In the genomic region with DNA sequence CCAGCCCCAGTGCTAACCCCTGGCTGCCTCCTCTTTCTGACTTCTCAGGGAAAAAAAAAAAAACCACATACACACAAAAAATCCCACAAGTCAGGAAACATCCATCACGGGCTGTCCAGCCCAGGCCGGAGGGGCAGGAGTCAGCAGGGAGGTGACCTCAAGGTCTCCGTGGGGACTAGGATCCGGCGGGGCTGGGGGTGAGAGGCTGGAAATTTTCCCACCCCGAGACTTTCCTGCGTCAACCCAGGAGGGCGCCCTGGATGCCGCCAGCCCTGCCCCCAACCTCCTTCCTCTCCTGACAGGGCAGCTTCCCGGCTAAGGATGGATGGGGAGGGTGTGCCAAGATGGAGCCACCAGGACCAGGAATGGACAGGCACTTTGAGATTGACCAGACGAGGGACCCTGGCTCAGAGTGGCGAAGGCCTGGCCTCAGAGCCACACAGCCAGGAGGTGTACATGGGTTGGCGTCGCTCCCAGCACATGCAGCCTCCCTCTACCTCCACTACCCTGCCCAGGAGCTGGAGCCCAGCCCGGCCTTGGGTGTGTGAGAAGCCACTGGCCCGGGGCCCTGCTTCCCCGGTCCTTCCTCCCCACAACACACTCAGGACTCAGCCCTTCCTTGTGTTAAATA, we compare ENCODE assay signal across 19 cellular contexts. TPM values are rescaled to one million over a fixed set of nuclear protein-coding genes. Genes with fewer than 3 reads are reported as not detected.
DNase-seq lines count a peak whose midpoint lies in the region; ATAC-seq and TF ChIP-seq lines count a peak whose summit lies in the region.
"Had no signal": no experiment of that assay in that cellular context is flagged by ENCODE, and none has a peak within 500 bp of the region (broad histone marks: within the 10 kb centered on the region; RNA-seq: fewer than 3 reads in every experiment).

No MANE protein-coding gene starts in this region.

- in situ Hi-C loops in gastrocnemius medialis (cut with MboI; ENCODE audit: low sequenced_read_pairs in 4 of 4) = no loop called here

- H3K4me3 ChIP-seq in breast epithelium (no peak overlapping the region), gastrocnemius medialis (no peak overlapping the region)

- no peaks in the 10 kb centered on the region for H3K36me3 ChIP-seq in breast epithelium
- H3K36me3 ChIP-seq in gastrocnemius medialis = no peaks in the 10 kb centered on the region
- H3K36me3 ChIP-seq: BE2C had no signal

- TF ChIP-seq CTCF in breast epithelium (IDR thresholded peaks at IDR 0.05) (no peak), gastrocnemius medialis (IDR thresholded peaks at IDR 0.05 in 4 of 5, conservative IDR thresholded peaks at IDR 0.05 in 1 of 5) (no peak)

- H3K4me1 ChIP-seq in breast epithelium (no peaks in the 10 kb centered on the region), gastrocnemius medialis (no peaks in the 10 kb centered on the region)
- H3K4me1 ChIP-seq: BE2C had no signal

- H3K27me3 Mint-ChIP-seq in stimulated activated naive CD8-positive, alpha-beta T cell treated with anti-CD3 and anti-CD28 coated beads, Interleukin-15, amount 100 ng/mL, for 72 hours = peaks cover 65% of the 10 kb centered on the region
- peaks cover 34% of the 10 kb centered on the region for H3K27me3 Mint-ChIP-seq in activated T-cell treated with anti-CD3 and anti-CD28 coated beads, Interleukin-2, amount 50 U/mL, for 4 hours (ENCODE audit: low read depth)

- H3K9me3 Mint-ChIP-seq in stimulated activated naive CD8-positive, alpha-beta T cell treated with anti-CD3 and anti-CD28 coated beads, Interleukin-15, amount 100 ng/mL, for 72 hours = no peaks in the 10 kb centered on the region
- no peaks in the 10 kb centered on the region for H3K9me3 Mint-ChIP-seq in activated T-cell treated with anti-CD3 and anti-CD28 coated beads, Interleukin-2, amount 50 U/mL, for 4 hours
- H3K9me3 Mint-ChIP-seq: activated CD4-positive, alpha-beta T cell treated with anti-CD3 and anti-CD28 coated beads, Interleukin-2, amount 10 ng/mL, durations not matched to agents 24 days and 14 days; brain; memory B cell; T-cell had no signal

- H3K9me3 ChIP-seq in breast epithelium (no peaks in the 10 kb centered on the region), gastrocnemius medialis (no peaks in the 10 kb centered on the region)
- H3K9me3 ChIP-seq: BE2C had no signal

- TF ChIP-seq POLR2A in breast epithelium (IDR thresholded peaks at IDR 0.05) (no peak), gastrocnemius medialis (IDR thresholded peaks at IDR 0.05) (no peak)

- H3K27ac Mint-ChIP-seq in stimulated activated naive CD8-positive, alpha-beta T cell treated with anti-CD3 and anti-CD28 coated beads, Interleukin-15, amount 100 ng/mL, for 72 hours = no peak overlapping the region
- H3K27ac Mint-ChIP-seq: activated CD4-positive, alpha-beta T cell treated with anti-CD3 and anti-CD28 coated beads, Interleukin-2, amount 10 ng/mL, durations not matched to agents 24 days and 14 days; brain; memory B cell; T-cell had no signal

- DNase-seq in M059J (ENCODE audit: low read depth) (peak; percentile 82), breast epithelium (ENCODE audit: low spot score in 2 of 2) (peak; percentile 74 to 79), left lobe of liver (ENCODE audit: low spot score) (peak; percentile 61), gastrocnemius medialis (no peak), activated gamma-delta T cell treated with Interleukin-2 at 50 U/mL for 16 hours (no peak)
- no peak for DNase-seq in stimulated activated naive CD8-positive, alpha-beta T cell treated with anti-CD3 and anti-CD28 coated beads, Interleukin-15, amount 100 ng/mL, for 72 hours
- no peak for DNase-seq in activated T-cell treated with anti-CD3 and anti-CD28 coated beads, Interleukin-2, amount 50 U/mL, for 4 hours
- DNase-seq: activated CD4-positive, alpha-beta T cell treated with anti-CD3 and anti-CD28 coated beads, Interleukin-2, amount 10 ng/mL, durations not matched to agents 24 days and 14 days; BE2C; EL; GOT3; NCI-H2171; occipital lobe; stimulated activated naive CD4-positive, alpha-beta T cell; T-cell had no signal

- H3K4me3 Mint-ChIP-seq in stimulated activated naive CD8-positive, alpha-beta T cell treated with anti-CD3 and anti-CD28 coated beads, Interleukin-15, amount 100 ng/mL, for 72 hours = no peak overlapping the region
- no peak overlapping the region for H3K4me3 Mint-ChIP-seq in activated T-cell treated with anti-CD3 and anti-CD28 coated beads, Interleukin-2, amount 50 U/mL, for 4 hours
- H3K4me3 Mint-ChIP-seq: activated CD4-positive, alpha-beta T cell treated with anti-CD3 and anti-CD28 coated beads, Interleukin-2, amount 10 ng/mL, durations not matched to agents 24 days and 14 days; brain; memory B cell; T-cell had no signal

- no peaks in the 10 kb centered on the region for H3K27me3 ChIP-seq in breast epithelium
- H3K27me3 ChIP-seq in gastrocnemius medialis = peaks cover 13 to 19% (median 18%) of the 10 kb centered on the region in 3 donors

- peak overlapping the region; percentile 34 to 54 for H3K27ac ChIP-seq in breast epithelium
- peak overlapping the region; percentile 24 to 64 (median 56) for H3K27ac ChIP-seq in gastrocnemius medialis
- H3K27ac ChIP-seq: HL-60 had no signal

- H3K4me1 Mint-ChIP-seq in stimulated activated naive CD8-positive, alpha-beta T cell treated with anti-CD3 and anti-CD28 coated beads, Interleukin-15, amount 100 ng/mL, for 72 hours = peaks cover 16% of the 10 kb centered on the region
- peaks cover 1% of the 10 kb centered on the region for H3K4me1 Mint-ChIP-seq in activated T-cell treated with anti-CD3 and anti-CD28 coated beads, Interleukin-2, amount 50 U/mL, for 4 hours (ENCODE audit: low read depth)

- peaks cover 1% of the 10 kb centered on the region for H3K36me3 Mint-ChIP-seq in activated T-cell treated with anti-CD3 and anti-CD28 coated beads, Interleukin-2, amount 50 U/mL, for 4 hours (ENCODE audit: insufficient read depth)
- H3K36me3 Mint-ChIP-seq: brain, T-cell had no signal

- ATAC-seq in left lobe of liver (peak; percentile 64), gastrocnemius medialis (peak in 1 of 2 donors; percentile 33), GM18867 (IDR thresholded peaks at IDR 0.05; ENCODE audit: unreplicated experiment) (no peak)
- ATAC-seq in stimulated activated naive CD8-positive, alpha-beta T cell treated with anti-CD3 and anti-CD28 coated beads, Interleukin-15, amount 100 ng/mL, for 72 hours = no peak
- no peak for ATAC-seq in activated T-cell treated with anti-CD3 and anti-CD28 coated beads, Interleukin-2, amount 50 U/mL, for 4 hours
- ATAC-seq: T-cell had no signal

- intact Hi-C loops in breast epithelium (cut with DNase I; ENCODE audit: low total_unique reads) = no loop called here
- intact Hi-C loops in gastrocnemius medialis (cut with DNase I; ENCODE audit: low total_unique reads) = no loop called here

RNA-seq across cellular contexts. Expression of gene BLOC1S3, which starts 33.3 kb away (rescaled TPM):
- total RNA-seq in M059J (2014; rRNA removed; shearing (Covaris generic)) = 2.7 and 7.3 TPM in 2 replicates
- total RNA-seq in breast epithelium (10 to 100 TPM; 10.2 to 13.0 (median 10.6) TPM), left lobe of liver (6.5 TPM), gastrocnemius medialis (10 to 100 TPM in 1 of 4 donors, 1 to 10 TPM in 3; 1.9 to 14.9 (median 5.8) TPM)
- total RNA-seq in activated T-cell treated with anti-CD3 and anti-CD28 coated beads, Interleukin-2, amount 50 U/mL, for 4 hours = 10 to 100 TPM; 12.3 to 15.5 (median 14.5) TPM

RNA-seq across cellular contexts. Expression of gene EXOC3L2, which starts 33.3 kb away (rescaled TPM):
- total RNA-seq in M059J (2014; rRNA removed; shearing (Covaris generic)) = not detected in 2 replicates
- total RNA-seq in breast epithelium (1 to 10 TPM in 1 of 3 donors, under 1 TPM in 2; 0.44 to 2.3 (median 0.64) TPM), left lobe of liver (4.3 TPM), gastrocnemius medialis (under 1 TPM in 2 of 4 donors, not detected in 2; 0.46 to 0.55 TPM)
- not detected for total RNA-seq in activated T-cell treated with anti-CD3 and anti-CD28 coated beads, Interleukin-2, amount 50 U/mL, for 4 hours
- total RNA-seq: activated CD4-positive, alpha-beta T cell treated with anti-CD3 and anti-CD28 coated beads, Interleukin-2, amount 10 ng/mL, durations not matched to agents 24 days and 14 days; occipital lobe; T-cell had no signal

RNA-seq across cellular contexts. Expression of gene TRAPPC6A, which starts 33.8 kb away (rescaled TPM):
- total RNA-seq in M059J (2014; rRNA removed; shearing (Covaris generic)) = 6.2 and 8.2 TPM in 2 replicates
- 10 to 100 TPM; 29.5 to 54.4 (median 34.7) TPM for total RNA-seq in breast epithelium
- total RNA-seq in left lobe of liver = 30.6 TPM
- 10 to 100 TPM; 18.4 to 29.2 (median 24.8) TPM for total RNA-seq in gastrocnemius medialis
- 10 to 100 TPM in 1 of 3 donors, 1 to 10 TPM in 2; 8.5 to 11.5 (median 9.1) TPM for total RNA-seq in activated T-cell treated with anti-CD3 and anti-CD28 coated beads, Interleukin-2, amount 50 U/mL, for 4 hours

RNA-seq across cellular contexts. Expression of gene MARK4, which starts 39.2 kb away (rescaled TPM):
- 7.1 and 11.0 TPM in 2 replicates for total RNA-seq in M059J (2014; rRNA removed; shearing (Covaris generic))
- total RNA-seq in breast epithelium (10 to 100 TPM; 11.0 to 20.0 (median 19.2) TPM), left lobe of liver (17.5 TPM), gastrocnemius medialis (10 to 100 TPM; 12.2 to 42.5 (median 22.1) TPM)
- 10 to 100 TPM; 14.6 to 18.3 (median 15.9) TPM for total RNA-seq in activated T-cell treated with anti-CD3 and anti-CD28 coated beads, Interleukin-2, amount 50 U/mL, for 4 hours

RNA-seq across cellular contexts. Expression of gene NKPD1, which starts 51.1 kb away (rescaled TPM):
- not detected in 2 replicates for total RNA-seq in M059J (2014; rRNA removed; shearing (Covaris generic))
- total RNA-seq in breast epithelium (1 to 10 TPM in 2 of 3 donors, under 1 TPM in 1; 0.16 to 1.3 (median 1.0) TPM), left lobe of liver (not detected), gastrocnemius medialis (under 1 TPM in 1 of 4 donors, not detected in 3; 0.16 TPM)
- total RNA-seq in activated T-cell treated with anti-CD3 and anti-CD28 coated beads, Interleukin-2, amount 50 U/mL, for 4 hours = under 1 TPM; 0.30 to 0.45 (median 0.33) TPM

Comparison
In these comparisons a context has a peak if more than half of its experiments do, and no peak if none do; other contexts are left out.
1. DNase-seq: peak in M059J (single experiment), breast epithelium (2 of 2) and left lobe of liver (single experiment); none in gastrocnemius medialis (0 of 2), stimulated activated naive CD8-positive, alpha-beta T cell treated with anti-CD3 and anti-CD28 coated beads, Interleukin-15, amount 100 ng/mL, for 72 hours (0 of 2), activated gamma-delta T cell treated with Interleukin-2 at 50 U/mL for 16 hours (single experiment) and activated T-cell treated with anti-CD3 and anti-CD28 coated beads, Interleukin-2, amount 50 U/mL, for 4 hours (single experiment).